22 cellular contexts compared by ENCODE assay signal in genomic region chr13:71499235-71499634, GRCh38.
A peak's percentile ranks its signal among the peaks of the same experiment; 100 is the strongest.
DNase-seq lines count a peak whose midpoint lies in the region; ATAC-seq and TF ChIP-seq lines count a peak whose summit lies in the region.
"Had no signal": no experiment of that assay in that cellular context is flagged by ENCODE, and none has a peak within 500 bp of the region (broad histone marks: within the 10 kb centered on the region; RNA-seq: fewer than 3 reads in every experiment).

No MANE protein-coding gene starts in this region.

- TF ChIP-seq POLR2A in spleen (IDR thresholded peaks at IDR 0.05): no peak

- intact Hi-C loops in Right ventricle myocardium superior (cut with DNase I): no loop called here
- intact Hi-C loops in right cardiac atrium (cut with DNase I): no loop called here
- intact Hi-C loops in spleen (cut with DNase I; ENCODE audit: low total_unique reads): no loop called here

- H3K4me1 Mint-ChIP-seq in activated CD4-positive, alpha-beta memory T cell treated with anti-CD3 and anti-CD28 coated beads, Interleukin-2, amount 10 ng/mL, durations not matched to agents 7 days and 5 days: no peaks in the 10 kb centered on the region
- H3K4me1 Mint-ChIP-seq: CD4-positive, alpha-beta memory T cell had no signal

- no peak overlapping the region for H2AFZ ChIP-seq in mesenchymal stem cell (ENCODE audit: low read depth, low read length)

- H3K14ac ChIP-seq in mesenchymal stem cell (ENCODE audit: low read length in 2 of 2): no peak overlapping the region

- no peaks in the 10 kb centered on the region for H3K36me3 Mint-ChIP-seq in activated CD4-positive, alpha-beta memory T cell treated with anti-CD3 and anti-CD28 coated beads, Interleukin-2, amount 10 ng/mL, durations not matched to agents 7 days and 5 days (ENCODE audit: low read depth)
- H3K36me3 Mint-ChIP-seq: CD4-positive, alpha-beta memory T cell had no signal

- DNase-seq in Right ventricle myocardium superior (no peak), right cardiac atrium (no peak), mesenchymal stem cell (peak; percentile 17), spleen (no peak)
- no peak for DNase-seq in effector memory CD4-positive, alpha-beta T cell
- no peak for DNase-seq in activated CD4-positive, alpha-beta memory T cell treated with anti-CD3 and anti-CD28 coated beads, Interleukin-2, amount 10 ng/mL, durations not matched to agents 7 days and 5 days
- DNase-seq: 8988T; Caco-2; CD4-positive, alpha-beta memory T cell; DMS 273 treated with DMSO at 0.1 percent for 48 hours; DMS79 treated with DMSO at 0.1 percent for 48 hours; IMR-90; NCI-H1105; NCI-H146; NCI-H2029; NCI-H226; NCI-H510A treated with DMSO at 0.1 percent for 48 hours; NCI-H82 had no signal

- no peaks in the 10 kb centered on the region for H3K27me3 Mint-ChIP-seq in activated CD4-positive, alpha-beta memory T cell treated with anti-CD3 and anti-CD28 coated beads, Interleukin-2, amount 10 ng/mL, durations not matched to agents 7 days and 5 days
- H3K27me3 Mint-ChIP-seq: CD4-positive, alpha-beta memory T cell had no signal

- CTCF ChIA-PET in activated CD4-positive, alpha-beta memory T cell treated with anti-CD3 and anti-CD28 coated beads, Interleukin-2, amount 10 ng/mL, durations not matched to agents 7 days and 5 days (lab: Charles Lee): no interaction called here

- H4K91ac ChIP-seq in mesenchymal stem cell (ENCODE audit: low read length): no peak overlapping the region

- no peak overlapping the region for H2BK12ac ChIP-seq in mesenchymal stem cell (ENCODE audit: low read length in 2 of 2)

- H2BK5ac ChIP-seq in mesenchymal stem cell (ENCODE audit: low read depth, low read length, poor library complexity, severe bottlenecking): no peak overlapping the region

- no peak overlapping the region for H3K4ac ChIP-seq in mesenchymal stem cell (ENCODE audit: low read depth in 1 of 2, low read length in 2 of 2)

- H4K8ac ChIP-seq in mesenchymal stem cell (ENCODE audit: low read length): no peak overlapping the region

- H3K4me3 ChIP-seq in right cardiac atrium (ENCODE audit: low read length) (no peak overlapping the region), mesenchymal stem cell (ENCODE audit: insufficient read depth in 1 of 2, low read depth in 1 of 2, low read length in 2 of 2) (no peak overlapping the region), spleen (no peak overlapping the region)
- H3K4me3 ChIP-seq in effector memory CD4-positive, alpha-beta T cell (ENCODE audit: insufficient read depth, low read depth, low read length, poor library complexity, severe bottlenecking): no peak overlapping the region
- H3K4me3 ChIP-seq: BLaER1 treated with 17β-estradiol and CSF1 and Interleukin-3, amounts not matched to agents 10 nM and 100 nM had no signal

- 46% methylated on average over 2 of the region's 2 CpGs for WGBS in right cardiac atrium
- 60% methylated on average over 1 of the region's 2 CpGs for WGBS in mesenchymal stem cell
- WGBS in spleen, 5 donors: 60 to 76% (median 64%) methylated on average over 2 of the region's 2 CpGs

- H3K23ac ChIP-seq in mesenchymal stem cell (ENCODE audit: low read length in 2 of 2): no peak overlapping the region

- H2BK15ac ChIP-seq in mesenchymal stem cell (ENCODE audit: low read depth, poor library complexity, severe bottlenecking): no peak overlapping the region

- H3K9me3 ChIP-seq in right cardiac atrium (ENCODE audit: control insufficient read depth, low read length) (no peaks in the 10 kb centered on the region), mesenchymal stem cell (ENCODE audit: control insufficient read depth, low read length) (no peaks in the 10 kb centered on the region), spleen (no peaks in the 10 kb centered on the region)
- H3K9me3 ChIP-seq in effector memory CD4-positive, alpha-beta T cell (ENCODE audit: control insufficient read depth, low read length): no peaks in the 10 kb centered on the region
- H3K9me3 ChIP-seq: BLaER1 treated with 17β-estradiol and CSF1 and Interleukin-3, amounts not matched to agents 10 nM and 100 nM; Caco-2 had no signal

- no peak for TF ChIP-seq CTCF in VCaP (conservative IDR thresholded peaks at IDR 0.05)
- TF ChIP-seq CTCF in spleen (IDR thresholded peaks at IDR 0.05 in 8 of 11, conservative IDR thresholded peaks at IDR 0.05 in 3 of 11): no peak

- H3K9me3 Mint-ChIP-seq in activated CD4-positive, alpha-beta memory T cell treated with anti-CD3 and anti-CD28 coated beads, Interleukin-2, amount 10 ng/mL, durations not matched to agents 7 days and 5 days: no peaks in the 10 kb centered on the region

- H3K27ac ChIP-seq in right cardiac atrium (ENCODE audit: low read length) (no peak overlapping the region), VCaP (peak overlapping the region; percentile 45), mesenchymal stem cell (ENCODE audit: low read length, poor library complexity, severe bottlenecking) (no peak overlapping the region), spleen (peak overlapping the region in 7 of 8 donors; percentile 42 to 71 (median 67))
- H3K27ac ChIP-seq in effector memory CD4-positive, alpha-beta T cell (ENCODE audit: insufficient read depth, low read length, poor library complexity, severe bottlenecking): no peak overlapping the region
- H3K27ac ChIP-seq: BLaER1 treated with 17β-estradiol and CSF1 and Interleukin-3, amounts not matched to agents 10 nM and 100 nM; KMS-11 had no signal

- no peak overlapping the region for H2BK120ac ChIP-seq in mesenchymal stem cell (ENCODE audit: low read depth, low read length)

- no peak overlapping the region for H3K4me3 Mint-ChIP-seq in activated CD4-positive, alpha-beta memory T cell treated with anti-CD3 and anti-CD28 coated beads, Interleukin-2, amount 10 ng/mL, durations not matched to agents 7 days and 5 days
- H3K4me3 Mint-ChIP-seq: CD4-positive, alpha-beta memory T cell had no signal

- no peaks in the 10 kb centered on the region for H3K27me3 ChIP-seq in right cardiac atrium (ENCODE audit: control insufficient read depth, insufficient read depth)
- no peaks in the 10 kb centered on the region for H3K27me3 ChIP-seq in mesenchymal stem cell (ENCODE audit: control insufficient read depth in 1 of 2, insufficient read depth in 1 of 2, low read length in 2 of 2)
- no peaks in the 10 kb centered on the region for H3K27me3 ChIP-seq in spleen (replicated peaks in 1 of 7)
- H3K27me3 ChIP-seq in effector memory CD4-positive, alpha-beta T cell (replicated peaks; ENCODE audit: control insufficient read depth, insufficient read depth, low read length, poor library complexity, severe bottlenecking): no peaks in the 10 kb centered on the region
- H3K27me3 ChIP-seq: BLaER1 treated with 17β-estradiol and CSF1 and Interleukin-3, amounts not matched to agents 10 nM and 100 nM had no signal

- ATAC-seq in Right ventricle myocardium superior (ENCODE audit: poor library complexity) (peak; percentile 45), right cardiac atrium (no peak)
- ATAC-seq: Panc1 had no signal

- H3K36me3 ChIP-seq in mesenchymal stem cell (ENCODE audit: control insufficient read depth in 1 of 2, insufficient read depth in 2 of 2, low read depth in 1 of 2, low read length in 2 of 2) (no peaks in the 10 kb centered on the region), spleen (no peaks in the 10 kb centered on the region)
- H3K36me3 ChIP-seq in effector memory CD4-positive, alpha-beta T cell (ENCODE audit: control insufficient read depth, insufficient read depth, low read length): no peaks in the 10 kb centered on the region
- H3K36me3 ChIP-seq: BLaER1 treated with 17β-estradiol and CSF1 and Interleukin-3, amounts not matched to agents 10 nM and 100 nM had no signal

- no peak overlapping the region for H3K27ac Mint-ChIP-seq in activated CD4-positive, alpha-beta memory T cell treated with anti-CD3 and anti-CD28 coated beads, Interleukin-2, amount 10 ng/mL, durations not matched to agents 7 days and 5 days
- H3K27ac Mint-ChIP-seq: CD4-positive, alpha-beta memory T cell had no signal

- H3K4me1 ChIP-seq in right cardiac atrium (ENCODE audit: control insufficient read depth, insufficient read depth, low read length) (no peaks in the 10 kb centered on the region), mesenchymal stem cell (ENCODE audit: control insufficient read depth, insufficient read depth, low read depth, low read length) (no peaks in the 10 kb centered on the region), spleen (peaks cover 0 to 10% (median 0%) of the 10 kb centered on the region in 6 donors)
- no peaks in the 10 kb centered on the region for H3K4me1 ChIP-seq in effector memory CD4-positive, alpha-beta T cell (ENCODE audit: control insufficient read depth, insufficient read depth, low read length, poor library complexity, severe bottlenecking)
- H3K4me1 ChIP-seq: BLaER1 treated with 17β-estradiol and CSF1 and Interleukin-3, amounts not matched to agents 10 nM and 100 nM had no signal

- POLR2A ChIA-PET in activated CD4-positive, alpha-beta memory T cell treated with anti-CD3 and anti-CD28 coated beads, Interleukin-2, amount 10 ng/mL, durations not matched to agents 7 days and 5 days (lab: Charles Lee): no interaction called here

- no peaks in the 10 kb centered on the region for H3K79me1 ChIP-seq in mesenchymal stem cell (replicated peaks; ENCODE audit: low read length, poor library complexity, severe bottlenecking)

- H3K18ac ChIP-seq in mesenchymal stem cell (ENCODE audit: low read depth in 1 of 2, low read length in 2 of 2): no peak overlapping the region

- H2AK5ac ChIP-seq in mesenchymal stem cell (ENCODE audit: low read length, severe bottlenecking): no peak overlapping the region

- H3K9ac ChIP-seq in mesenchymal stem cell (ENCODE audit: low read length): no peak overlapping the region
- H3K9ac ChIP-seq: BLaER1 treated with 17β-estradiol and CSF1 and Interleukin-3, amounts not matched to agents 10 nM and 100 nM; KMS-11 had no signal

- H3K4me2 ChIP-seq in mesenchymal stem cell (ENCODE audit: low read length, poor library complexity, severe bottlenecking): no peak overlapping the region
- H3K4me2 ChIP-seq: BLaER1 treated with 17β-estradiol and CSF1 and Interleukin-3, amounts not matched to agents 10 nM and 100 nM; KMS-11 had no signal

Comparison
In these comparisons a context has a peak if more than half of its experiments do, and no peak if none do; other contexts are left out.
1. H3K27ac ChIP-seq: peak in VCaP (single experiment) and spleen (7 of 8); none in right cardiac atrium (single experiment), mesenchymal stem cell (single experiment) and effector memory CD4-positive, alpha-beta T cell (single experiment).